ENCODE assay signal across 10 cellular contexts in the genomic region with DNA sequence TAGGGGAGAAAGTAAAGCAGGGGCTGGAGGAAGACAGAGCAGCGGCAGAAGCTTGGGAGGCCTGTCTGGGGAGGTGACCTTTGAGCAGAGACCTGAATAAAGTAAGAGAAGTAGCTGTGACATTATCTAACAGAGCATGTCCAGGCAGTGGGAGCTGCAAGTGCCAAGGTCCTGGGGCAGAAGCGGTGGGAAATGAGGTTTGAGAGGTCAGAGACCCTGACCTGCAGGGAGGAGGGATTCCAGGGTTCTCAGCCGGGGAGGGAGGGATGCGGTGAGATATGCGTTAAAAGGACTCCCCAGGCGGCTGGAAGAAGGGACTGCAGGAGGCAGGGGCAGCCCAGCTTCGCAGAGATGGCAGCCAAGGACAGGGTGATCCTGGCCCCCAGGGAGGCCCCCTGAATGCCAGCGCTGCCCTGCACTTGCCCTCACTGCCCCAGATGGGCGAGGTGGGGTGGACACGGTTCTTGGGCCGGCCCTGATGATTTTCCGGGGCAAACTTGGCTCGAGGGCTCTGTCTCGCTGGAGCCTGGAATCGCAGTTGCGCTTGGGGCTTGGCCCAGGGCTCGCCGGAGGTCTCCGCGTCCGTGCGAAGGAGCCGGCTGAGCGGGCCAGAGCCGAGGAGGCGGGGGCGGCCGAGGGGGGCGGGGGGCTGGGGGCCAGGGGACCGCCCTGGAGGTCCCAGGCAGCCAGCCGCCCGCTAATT. TPM values are rescaled to one million over a fixed set of nuclear protein-coding genes. Genes with fewer than 3 reads are reported as not detected.
DNase-seq lines count a peak whose midpoint lies in the region; ATAC-seq, FAIRE-seq and TF ChIP-seq lines count a peak whose summit lies in the region.
"Had no signal": no experiment of that assay in that cellular context is flagged by ENCODE, and none has a peak within 500 bp of the region (broad histone marks: within the 10 kb centered on the region; RNA-seq: fewer than 3 reads in every experiment).

No MANE protein-coding gene starts in this region.

- H3K27ac ChIP-seq in PC-3 (ENCODE audit: low read length) (no peak overlapping the region), colonic mucosa (no peak overlapping the region)

- H3K36me3 ChIP-seq in PC-3 (ENCODE audit: low read depth, low read length) = no peaks in the 10 kb centered on the region
- no peaks in the 10 kb centered on the region for H3K36me3 ChIP-seq in colonic mucosa

- H3K4me1 ChIP-seq in PC-3 (ENCODE audit: insufficient read depth, low read length) (no peaks in the 10 kb centered on the region; the same call in 1 of the 2 replicates), colonic mucosa (no peaks in the 10 kb centered on the region)

- TF ChIP-seq CTCF in PC-3 (conservative IDR thresholded peaks at IDR 0.05; ENCODE audit: low read depth, low read length) = peak; percentile 25; the same call in 1 of the 2 replicates
- peak; percentile 29 for TF ChIP-seq CTCF in epithelial cell of proximal tubule (conservative IDR thresholded peaks at IDR 0.05; ENCODE audit: low read depth, low read length)
- peak; percentile 35 for TF ChIP-seq CTCF in progenitor cell of endocrine pancreas (IDR thresholded peaks at IDR 0.05; ENCODE audit: unreplicated experiment)
- no peak for TF ChIP-seq CTCF in colonic mucosa (IDR thresholded peaks at IDR 0.05)

- H4K20me1 ChIP-seq in PC-3 (ENCODE audit: low read length) = no peaks in the 10 kb centered on the region

- peak overlapping the region; percentile 4 for H3K27ac Mint-ChIP-seq in progenitor cell of endocrine pancreas

- no peak overlapping the region for H2AFZ ChIP-seq in PC-3 (ENCODE audit: low read length)

- H3K9ac ChIP-seq in PC-3 (ENCODE audit: low read length) (no peak overlapping the region), colonic mucosa (ENCODE audit: low read depth in 2 of 2, low read length in 2 of 2) (no peak overlapping the region)

- DNase-seq in DMS53 (lab: John Stamatoyannopoulos, UW) (peak; percentile 48), DMS53 treated with DMSO at 0.1 percent for 48 hours (lab: John Stamatoyannopoulos, UW; ENCODE audit: unreplicated experiment) (no peak), PC-3 (peak; percentile 15), epithelial cell of proximal tubule (ENCODE audit: low read depth) (no peak), progenitor cell of endocrine pancreas (ENCODE audit: low spot score, unreplicated experiment) (no peak), colonic mucosa (no peak), urothelium cell line (ENCODE audit: low spot score) (no peak)
- DNase-seq: cortex of kidney had no signal

- intact Hi-C loops in PC-3 (cut with micrococcal nuclease) = loop anchor here (10.0 kb wide), 1 partner anchor 171 kb away; no protein-coding TSS in a partner anchor
- intact Hi-C loops in colonic mucosa (cut with DNase I) = no loop called here

- POLR2A ChIA-PET in PC-3 (lab: Charles Lee; ENCODE audit: unreplicated experiment) = no interaction called here

- FAIRE-seq in urothelium cell line (lab: Jason Lieb, UNC) = no peak
- FAIRE-seq: A204.1 had no signal

- H3K9me3 Mint-ChIP-seq in progenitor cell of endocrine pancreas (ENCODE audit: low read depth) = no peaks in the 10 kb centered on the region

- no TSS peak for BruUV-seq in PC-3 (replicated peaks; lab: Mats Ljungman, UMichigan)

- H3K9me3 ChIP-seq in PC-3 (ENCODE audit: low read length) (no peaks in the 10 kb centered on the region), colonic mucosa (no peaks in the 10 kb centered on the region)

- H3K27me3 Mint-ChIP-seq in progenitor cell of endocrine pancreas = peaks cover 68% of the 10 kb centered on the region

- H3K4me1 Mint-ChIP-seq in progenitor cell of endocrine pancreas (ENCODE audit: low read depth) = peaks cover 4% of the 10 kb centered on the region

- no peak overlapping the region for H3K4me3 Mint-ChIP-seq in progenitor cell of endocrine pancreas (ENCODE audit: low read depth)

- ATAC-seq in PC-3 (peak; percentile 60), GM18858 (IDR thresholded peaks at IDR 0.05; ENCODE audit: unreplicated experiment) (no peak)

- H3K4me2 ChIP-seq in PC-3 (ENCODE audit: low read length) = no peak overlapping the region

- no peaks in the 10 kb centered on the region for H3F3A ChIP-seq in PC-3 (ENCODE audit: low read length, unreplicated experiment)

- H3K79me2 ChIP-seq in PC-3 (ENCODE audit: low read length) = no peaks in the 10 kb centered on the region

- H3K9me2 ChIP-seq in PC-3 (replicated peaks; ENCODE audit: low read length) = no peaks in the 10 kb centered on the region

- CTCF ChIA-PET in PC-3 (lab: Charles Lee) = no interaction called here

- H3K27me3 ChIP-seq in PC-3 (ENCODE audit: low read length) = peaks cover 36% of the 10 kb centered on the region
- peaks cover 63% of the 10 kb centered on the region for H3K27me3 ChIP-seq in colonic mucosa

- no peak overlapping the region for H3K4me3 ChIP-seq in PC-3 (ENCODE audit: low read length)
- no peak overlapping the region for H3K4me3 ChIP-seq in epithelial cell of proximal tubule (ENCODE audit: low read depth, low read length)
- H3K4me3 ChIP-seq in colonic mucosa = no peak overlapping the region

- no peaks in the 10 kb centered on the region for H3K36me3 Mint-ChIP-seq in progenitor cell of endocrine pancreas (ENCODE audit: insufficient read depth)

RNA-seq across cellular contexts. Expression of gene CRLF1, which starts 3.2 kb away (rescaled TPM):
- total RNA-seq in PC-3 (2014; rRNA removed) (0.23 and 2.6 TPM in 2 replicates), epithelial cell of proximal tubule (0.58 TPM in 1 of 2 replicates, not detected in the other), progenitor cell of endocrine pancreas (4.4 and 6.0 TPM in 2 replicates), colonic mucosa (1 to 10 TPM in 1 of 2 donors, under 1 TPM in 1; 0.84 to 1.6 TPM)

RNA-seq across cellular contexts. Expression of gene TMEM59L, which starts 9.3 kb away (rescaled TPM):
- 0.17 and 0.44 TPM in 2 replicates for total RNA-seq in PC-3 (2014; rRNA removed)
- total RNA-seq in epithelial cell of proximal tubule = 0.23 TPM in 1 of 2 replicates, not detected in the other
- 5.0 and 6.4 TPM in 2 replicates for total RNA-seq in progenitor cell of endocrine pancreas
- total RNA-seq in colonic mucosa = 1 to 10 TPM in 1 of 2 donors, under 1 TPM in 1; 0.27 to 1.4 TPM

RNA-seq across cellular contexts. Expression of gene REX1BD, which starts 14.8 kb away (rescaled TPM):
- total RNA-seq in PC-3 (2014; rRNA removed) (121 and 207 TPM in 2 replicates), epithelial cell of proximal tubule (141 and 167 TPM in 2 replicates), progenitor cell of endocrine pancreas (66.5 and 67.4 TPM in 2 replicates), colonic mucosa (10 to 100 TPM; 46.7 to 79.6 TPM)

RNA-seq across cellular contexts. Expression of gene UBA52, which starts 31.7 kb away (rescaled TPM):
- 871 and 1,108 TPM in 2 replicates for total RNA-seq in PC-3 (2014; rRNA removed)
- 1,133 and 1,698 TPM in 2 replicates for total RNA-seq in epithelial cell of proximal tubule
- total RNA-seq in progenitor cell of endocrine pancreas = 951 and 968 TPM in 2 replicates
- 1,000 to 10,000 TPM in 1 of 2 donors, 100 to 1,000 TPM in 1; 991 to 1,174 TPM for total RNA-seq in colonic mucosa

RNA-seq across cellular contexts. Expression of gene KLHL26, which starts 33.4 kb away (rescaled TPM):
- total RNA-seq in PC-3 (2014; rRNA removed) = 8.4 and 12.7 TPM in 2 replicates
- total RNA-seq in epithelial cell of proximal tubule = 5.1 and 16.5 TPM in 2 replicates
- total RNA-seq in progenitor cell of endocrine pancreas = 11.6 and 12.3 TPM in 2 replicates
- total RNA-seq in colonic mucosa = 10 to 100 TPM in 1 of 2 donors, 1 to 10 TPM in 1; 7.3 to 14.7 TPM

Comparison
In these comparisons a context has a peak if more than half of its experiments do, and no peak if none do; other contexts are left out.
1. DNase-seq: peak in DMS53 (single experiment) and PC-3 (single experiment); none in DMS53 treated with DMSO at 0.1 percent for 48 hours (single experiment), epithelial cell of proximal tubule (single experiment), progenitor cell of endocrine pancreas (single experiment), colonic mucosa (single experiment) and urothelium cell line (single experiment).